ENCODE assay signal across 1 cellular context in genomic region chr5:21810737-21811316, GRCh38.
A peak's percentile ranks its signal among the peaks of the same experiment; 100 is the strongest.
TF ChIP-seq lines count a peak whose summit lies in the region.

No MANE protein-coding gene starts in this region.

TF ChIP-seq in HepG2, 621 proteins besides CTCF, POLR2A, EP300 and RAD21 (continued from another document):
- TF ChIP-seq TRIM22 (IDR thresholded peaks at IDR 0.05) (no peak), STAG1 (CRISPR knock-in tag; IDR thresholded peaks at IDR 0.05) (peak; percentile 50), SIX1 (CRISPR knock-in tag; IDR thresholded peaks at IDR 0.05; ENCODE audit: borderline replicate concordance) (no peak), ZNF10 (CRISPR knock-in tag; IDR thresholded peaks at IDR 0.05; ENCODE audit: borderline replicate concordance, low read depth) (no peak), NFE2L2 (IDR thresholded peaks at IDR 0.05; ENCODE audit: low read length) (no peak), NFE2L1 (CRISPR knock-in tag; IDR thresholded peaks at IDR 0.05; ENCODE audit: borderline replicate concordance) (no peak), KLF9 (CRISPR knock-in tag; IDR thresholded peaks at IDR 0.05; ENCODE audit: low read depth) (no peak)
